ENCODE assay signal across 1 cellular context in genomic region chr7:73707045-73707631, GRCh38.
A peak's percentile ranks its signal among the peaks of the same experiment; 100 is the strongest.
TF ChIP-seq lines count a peak whose summit lies in the region.

No MANE protein-coding gene starts in this region.

TF ChIP-seq in K562, 482 proteins besides CTCF, POLR2A, EP300 and RAD21:
- TF ChIP-seq MAX (CRISPR knock-in tag; IDR thresholded peaks at IDR 0.05) (0 out of 2 replicates have a peak, but pooled peaks have one; percentile 8), ETS1 (conservative IDR thresholded peaks at IDR 0.05; ENCODE audit: control insufficient read depth, low read depth, low read length) (0 out of 2 replicates have a peak, but pooled peaks have one; percentile 40), RBM14 (IDR thresholded peaks at IDR 0.05; ENCODE audit: borderline replicate concordance, insufficient read depth, low read depth, low read length) (no peak), TCF15 (CRISPR knock-in tag; IDR thresholded peaks at IDR 0.05) (no peak), GABPB2 (CRISPR knock-in tag; conservative IDR thresholded peaks at IDR 0.05) (no peak), FOXM1 (IDR thresholded peaks at IDR 0.05; ENCODE audit: low read depth) (no peak), FOXM1 (CRISPR knock-in tag; IDR thresholded peaks at IDR 0.05; ENCODE audit: low read depth) (no peak)
TF ChIP-seq in K562: peak in this region for 2.
